30 cellular contexts compared by ENCODE assay signal in genomic region chr20:9800406-9800805, GRCh38. TPM values are rescaled to one million over a fixed set of nuclear protein-coding genes. Genes with fewer than 3 reads are reported as not detected.
"Had no signal": no experiment of that assay in that cellular context is flagged by ENCODE, and none has a peak within 500 bp of the region (broad histone marks: within the 10 kb centered on the region; RNA-seq: fewer than 3 reads in every experiment).

No MANE protein-coding gene starts in this region.

- H3K4me3 ChIP-seq: esophagus squamous epithelium, gastrocnemius medialis, heart right ventricle, left lung, lower lobe of right lung, mucosa of descending colon had no signal

- FAIRE-seq: colon, endometrium, kidney had no signal

- H3K36me3 ChIP-seq: esophagus squamous epithelium, gastrocnemius medialis, heart right ventricle, left lung, lower lobe of right lung had no signal

- H3K9me3 ChIP-seq: esophagus squamous epithelium, gastrocnemius medialis, heart right ventricle, left lung, lower lobe of right lung, mucosa of descending colon had no signal

- H3K27me3 ChIP-seq: esophagus squamous epithelium, gastrocnemius medialis, heart right ventricle, left lung had no signal

- DNase-seq: cortex of kidney; effector CD8-positive, alpha-beta T cell; effector memory CD8-positive, alpha-beta T cell; endodermal cell; erythroblast; esophagus squamous epithelium; foreskin fibroblast; foreskin melanocyte; gastrocnemius medialis; glutamatergic neuron; head of caudate nucleus; heart right ventricle; hippocampal formation; islet precursor cell; kidney; kidney glomerular epithelial cell; left lung; left ventricle myocardium superior; lower lobe of right lung; mesenchymal stem cell; mucosa of descending colon; naive B cell had no signal

- H3K4me1 ChIP-seq: esophagus squamous epithelium, gastrocnemius medialis, heart right ventricle, left lung, lower lobe of right lung had no signal

- H3K27ac ChIP-seq: epithelial cell of prostate, esophagus squamous epithelium, gastrocnemius medialis, heart right ventricle, left lung, lower lobe of right lung had no signal

- ATAC-seq: effector memory CD8-positive, alpha-beta T cell; esophagus mucosa; gastrocnemius medialis; heart right ventricle; left lung; left ventricle myocardium superior; lower lobe of right lung; mucosa of descending colon had no signal

RNA-seq across cellular contexts. Expression of gene PAK5, which starts 38.5 kb away (rescaled TPM):
- total RNA-seq: gastrocnemius medialis, glomerular endothelial cell, left ventricle myocardium superior, lung microvascular endothelial cell, mesenteric fat pad, myocyte had no signal
- polyA plus RNA-seq: heart right ventricle had no signal
